In the genomic region with DNA sequence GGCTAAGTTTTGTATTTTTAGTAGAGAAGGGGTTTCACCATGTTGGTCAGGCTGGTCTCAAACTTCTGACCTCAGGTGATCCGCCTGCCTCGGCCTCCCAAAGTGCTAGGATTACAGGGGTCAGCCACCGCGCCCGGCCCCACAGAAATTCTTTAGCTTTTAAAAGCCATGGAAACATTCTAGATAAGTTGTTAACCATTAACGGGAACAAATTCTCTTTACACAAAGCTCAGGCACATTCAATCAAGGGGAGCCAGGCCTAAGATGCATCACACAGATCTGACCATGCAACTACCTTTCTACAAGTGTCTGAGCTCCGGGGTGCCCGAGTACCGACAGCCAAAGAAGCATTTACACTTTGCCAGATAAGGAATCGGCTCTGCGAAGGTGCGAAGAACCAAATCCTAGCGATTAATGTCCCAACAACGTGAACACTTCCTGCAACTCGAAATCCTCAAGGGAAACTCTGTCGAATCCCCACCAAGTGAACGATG, we compare ENCODE assay signal across 8 cellular contexts. TPM values are rescaled to one million over a fixed set of nuclear protein-coding genes. Genes with fewer than 3 reads are reported as not detected.
DNase-seq lines count a peak whose midpoint lies in the region; ATAC-seq and TF ChIP-seq lines count a peak whose summit lies in the region.

No MANE protein-coding gene starts in this region.

- peak overlapping the region; percentile 91 to 92 for H3K4me3 Mint-ChIP-seq in activated T-cell treated with anti-CD3 and anti-CD28 coated beads, Interleukin-2, amount 50 U/mL, for 72 hours

- WGBS in right lobe of liver (ENCODE audit: insufficient coverage, low coverage, low lambda C conversion rate, missing lambda C conversion rate), result 3% methylated on average over 16 of the region's 17 CpGs
- 13 to 17% methylated on average over 17 of the region's 17 CpGs for WGBS in upper lobe of left lung, 2 donors

- no peaks in the 10 kb centered on the region for H3K27me3 ChIP-seq in ascending aorta
- H3K27me3 ChIP-seq in right lobe of liver, result no peaks in the 10 kb centered on the region
- no peaks in the 10 kb centered on the region for H3K27me3 ChIP-seq in upper lobe of left lung

- H3K27me3 Mint-ChIP-seq in activated T-cell treated with anti-CD3 and anti-CD28 coated beads, Interleukin-2, amount 50 U/mL, for 72 hours (ENCODE audit: low read depth), result no peaks in the 10 kb centered on the region

- TF ChIP-seq CTCF in ascending aorta (IDR thresholded peaks at IDR 0.05) (no peak), right lobe of liver (IDR thresholded peaks at IDR 0.05) (no peak), upper lobe of left lung (IDR thresholded peaks at IDR 0.05) (no peak)

- no peak for TF ChIP-seq POLR2A in right lobe of liver (IDR thresholded peaks at IDR 0.05)
- TF ChIP-seq POLR2A in upper lobe of left lung (IDR thresholded peaks at IDR 0.05), result no peak

- ATAC-seq in activated T-cell treated with anti-CD3 and anti-CD28 coated beads, Interleukin-2, amount 50 U/mL, for 72 hours (replicated peaks in 1 of 2), result no peak
- ATAC-seq in right lobe of liver (no peak), upper lobe of left lung (ENCODE audit: low FRiP score in 2 of 2) (no peak)

- peaks cover 55% of the 10 kb centered on the region for H3K4me1 Mint-ChIP-seq in activated T-cell treated with anti-CD3 and anti-CD28 coated beads, Interleukin-2, amount 50 U/mL, for 72 hours (ENCODE audit: low read depth)

- no peaks in the 10 kb centered on the region for H3K9me3 ChIP-seq in ascending aorta
- no peaks in the 10 kb centered on the region for H3K9me3 ChIP-seq in right lobe of liver
- no peaks in the 10 kb centered on the region for H3K9me3 ChIP-seq in upper lobe of left lung

- H3K27ac Mint-ChIP-seq in activated T-cell treated with anti-CD3 and anti-CD28 coated beads, Interleukin-2, amount 50 U/mL, for 72 hours, result peak overlapping the region; percentile 87

- no peaks in the 10 kb centered on the region for H3K9me3 Mint-ChIP-seq in activated T-cell treated with anti-CD3 and anti-CD28 coated beads, Interleukin-2, amount 50 U/mL, for 72 hours

- peaks cover 15 to 26% of the 10 kb centered on the region in 2 donors for H3K36me3 Mint-ChIP-seq in activated T-cell treated with anti-CD3 and anti-CD28 coated beads, Interleukin-2, amount 50 U/mL, for 72 hours (ENCODE audit: insufficient read depth in 2 of 2)

- intact Hi-C loops in ascending aorta (cut with DNase I) (no loop called here), right lobe of liver (cut with DNase I) (no loop called here)

- H3K27ac ChIP-seq in ascending aorta (no peak overlapping the region), right lobe of liver (peak overlapping the region in 1 of 3 donors; percentile 95), upper lobe of left lung (peak overlapping the region in 1 of 4 donors; percentile 95)

- H3K4me3 ChIP-seq in ascending aorta, result peak overlapping the region; percentile 84 to 99
- H3K4me3 ChIP-seq in right lobe of liver, result peak overlapping the region; percentile 96 to 100 (median 98)
- peak overlapping the region; percentile 78 to 97 (median 87) for H3K4me3 ChIP-seq in upper lobe of left lung

- peaks cover 20 to 41% of the 10 kb centered on the region in 2 donors for H3K36me3 ChIP-seq in ascending aorta
- H3K36me3 ChIP-seq in right lobe of liver, result peaks cover 0 to 24% (median 5%) of the 10 kb centered on the region in 4 donors
- H3K36me3 ChIP-seq in upper lobe of left lung, result peaks cover 0 to 55% (median 27%) of the 10 kb centered on the region in 4 donors

- no peak for DNase-seq in activated T-cell treated with anti-CD3 and anti-CD28 coated beads, Interleukin-2, amount 50 U/mL, for 72 hours
- no peak for DNase-seq in activated T-cell treated with anti-CD3 and anti-CD28 coated beads, Interleukin-2, amount 50 U/mL, for 48 hours
- DNase-seq in ascending aorta (ENCODE audit: low spot score in 2 of 2), result no peak
- no peak for DNase-seq in right lobe of liver
- DNase-seq in upper lobe of left lung, result no peak
- no peak for DNase-seq in C1 segment of cervical spinal cord (lab: John Stamatoyannopoulos, UW)
- DNase-seq in kidney glomerular epithelial cell (lab: John Stamatoyannopoulos, UW), result no peak
- DNase-seq in NCI-H2081 (lab: John Stamatoyannopoulos, UW), result no peak

- no peak for TF ChIP-seq EP300 in upper lobe of left lung (IDR thresholded peaks at IDR 0.05)

- peaks cover 12 to 20% of the 10 kb centered on the region in 2 donors for H3K4me1 ChIP-seq in ascending aorta
- H3K4me1 ChIP-seq in right lobe of liver, result peaks cover 0 to 22% (median 11%) of the 10 kb centered on the region in 4 donors
- peaks cover 23 to 36% (median 24%) of the 10 kb centered on the region in 4 donors for H3K4me1 ChIP-seq in upper lobe of left lung

RNA-seq across cellular contexts. Expression of gene EMC8, which starts 1.0 kb away (rescaled TPM):
- total RNA-seq in activated T-cell treated with anti-CD3 and anti-CD28 coated beads, Interleukin-2, amount 50 U/mL, for 72 hours, result 10 to 100 TPM; 26.5 to 32.8 TPM
- total RNA-seq in ascending aorta (11.9 TPM), right lobe of liver (10 to 100 TPM in 5 of 6 experiments, 1 to 10 TPM in 1; 9.2 to 22.4 (median 12.1) TPM), upper lobe of left lung (10 to 100 TPM; 15.8 to 39.8 (median 25.6) TPM)

RNA-seq across cellular contexts. Expression of gene COX4I1, which starts 1.2 kb away (rescaled TPM):
- 100 to 1,000 TPM; 627 to 635 TPM for total RNA-seq in activated T-cell treated with anti-CD3 and anti-CD28 coated beads, Interleukin-2, amount 50 U/mL, for 72 hours
- 148 TPM for total RNA-seq in ascending aorta
- 100 to 1,000 TPM; 247 to 417 (median 303) TPM for total RNA-seq in right lobe of liver
- total RNA-seq in upper lobe of left lung, result 100 to 1,000 TPM; 160 to 490 (median 439) TPM

RNA-seq across cellular contexts. Expression of gene C16orf74, which starts 47.4 kb away (rescaled TPM):
- 1 to 10 TPM in 1 of 2 donors, not detected in 1; 1.2 TPM for total RNA-seq in activated T-cell treated with anti-CD3 and anti-CD28 coated beads, Interleukin-2, amount 50 U/mL, for 72 hours
- total RNA-seq in ascending aorta (not detected), right lobe of liver (under 1 TPM in 4 of 6 experiments, not detected in 2; 0.31 to 0.98 (median 0.70) TPM), upper lobe of left lung (1 to 10 TPM in 5 of 6 donors, not detected in 1; 1.2 to 6.3 (median 4.1) TPM)
